ENCODE assay signal across 28 cellular contexts in genomic region chr17:13029340-13029739, GRCh38.
"Had no signal": no experiment of that assay in that cellular context is flagged by ENCODE, and none has a peak within 500 bp of the region (broad histone marks: within the 10 kb centered on the region; RNA-seq: fewer than 3 reads in every experiment).

No MANE protein-coding gene starts in this region.

- H3K27me3 ChIP-seq: ovary, right atrium auricular region, right lobe of liver, stomach, testis, thyroid gland, transverse colon, upper lobe of left lung, vagina had no signal

- H3K27ac Mint-ChIP-seq: immature natural killer cell; nephron; progenitor cell of endocrine pancreas; stimulated activated naive B cell treated with anti-CD40 and anti-IgM and Interleukin-4, amounts not matched to agents 10 μg/mL and 1 μg/mL and 100 μg/mL, for 72 hours had no signal

- H3K27ac ChIP-seq: left lung, lower lobe of right lung, ovary, right atrium auricular region, right lobe of liver, stomach, testis, thyroid gland, transverse colon, upper lobe of left lung, vagina had no signal

- ATAC-seq: left colon; left lung; lower lobe of right lung; naive thymus-derived CD8-positive, alpha-beta T cell; right lobe of liver; stimulated activated naive B cell treated with anti-CD40 and anti-IgM and Interleukin-4, amounts not matched to agents 10 μg/mL and 1 μg/mL and 100 μg/mL, for 72 hours; stimulated activated naive CD8-positive, alpha-beta T cell treated with anti-CD3 and anti-CD28 coated beads, Interleukin-15, Interleukin-2, amounts not matched to agents 100 U/mL and 50 U/mL, for 24 hours had no signal

- H3K4me2 ChIP-seq: smooth muscle cell had no signal

- H3K4me3 ChIP-seq: left lung, lower lobe of right lung, ovary, right atrium auricular region, right lobe of liver, smooth muscle cell, stomach, testis, thyroid gland, transverse colon, upper lobe of left lung, vagina had no signal

- FAIRE-seq: islet of Langerhans, kidney had no signal

- H3K36me3 ChIP-seq: left lung, lower lobe of right lung, ovary, right atrium auricular region, right lobe of liver, stomach, thyroid gland, transverse colon, upper lobe of left lung, vagina had no signal

- H3K9me3 ChIP-seq: left lung, lower lobe of right lung, ovary, right atrium auricular region, right lobe of liver, stomach, testis, thyroid gland, transverse colon, upper lobe of left lung, vagina had no signal

- H3K4me3 Mint-ChIP-seq: immature natural killer cell; naive thymus-derived CD8-positive, alpha-beta T cell; nephron; neural crest cell; stimulated activated naive B cell treated with anti-CD40 and anti-IgM and Interleukin-4, amounts not matched to agents 10 μg/mL and 1 μg/mL and 100 μg/mL, for 72 hours had no signal

- H3K36me3 Mint-ChIP-seq: immature natural killer cell; stimulated activated naive B cell treated with anti-CD40 and anti-IgM and Interleukin-4, amounts not matched to agents 10 μg/mL and 1 μg/mL and 100 μg/mL, for 72 hours had no signal

- H3K9me3 Mint-ChIP-seq: nephron had no signal

- DNase-seq: hypothalamus; immature natural killer cell; kidney; left colon; left lung; lower lobe of right lung; mammary epithelial cell; mesenchymal stem cell; naive thymus-derived CD8-positive, alpha-beta T cell; ovary; right lobe of liver; stimulated activated CD4-positive, alpha-beta T cell treated with anti-CD3 and anti-CD28 coated beads, Interleukin-15, amount 100 ng/mL, for 24 hours; stimulated activated CD4-positive, alpha-beta T cell treated with anti-CD3 and anti-CD28 coated beads, Interleukin-2, amount 100 ng/mL, for 24 hours; stimulated activated CD4-positive, alpha-beta T cell treated with anti-CD3 and anti-CD28 coated beads, Interleukin-4, amount 100 ng/mL, for 1 hour; stimulated activated naive B cell treated with anti-CD40 and anti-IgM and Interleukin-4, amounts not matched to agents 10 μg/mL and 1 μg/mL and 100 μg/mL, for 72 hours; stimulated activated naive CD8-positive, alpha-beta T cell treated with anti-CD3 and anti-CD28 coated beads, Interleukin-15, Interleukin-2, amounts not matched to agents 100 U/mL and 50 U/mL, for 24 hours; stomach; testis; thyroid gland; transverse colon; upper lobe of left lung had no signal

- H3K4me1 ChIP-seq: right lobe of liver, testis, thyroid gland, vagina had no signal
